ENCODE assay signal across 8 cellular contexts in genomic region chr11:64317325-64317960, GRCh38. TPM values are rescaled to one million over a fixed set of nuclear protein-coding genes. Genes with fewer than 3 reads are reported as not detected.
DNase-seq lines count a peak whose midpoint lies in the region; ATAC-seq and TF ChIP-seq lines count a peak whose summit lies in the region.

Gene TRMT112 (minus strand): TSS chr11:64317559. CDS start chr11:64317526, 33 bp downstream.

- peak within 1 kb of the TSS; percentile 93 to 97 for H3K27ac Mint-ChIP-seq in natural killer cell treated with Interleukin-12 subunit alpha and Interleukin-12 subunit beta and Interleukin-15 and Interleukin-18, amount 100 ng/mL, for 72 hours
- H3K27ac Mint-ChIP-seq in stimulated activated naive CD8-positive, alpha-beta T cell treated with anti-CD3 and anti-CD28 coated beads, Interleukin-15, Interleukin-2, amounts not matched to agents 100 ng/mL and 50 ng/mL, for 24 hours: peak within 1 kb of the TSS; percentile 99

- peaks cover 49% of the 10 kb centered on the region for H3K79me2 ChIP-seq in Loucy (ENCODE audit: insufficient read depth, low read length)

- H3K27me3 Mint-ChIP-seq in natural killer cell treated with Interleukin-12 subunit alpha and Interleukin-12 subunit beta and Interleukin-15 and Interleukin-18, amount 100 ng/mL, for 72 hours: no peaks in the 10 kb centered on the region
- no peaks in the 10 kb centered on the region for H3K27me3 Mint-ChIP-seq in stimulated activated naive CD8-positive, alpha-beta T cell treated with anti-CD3 and anti-CD28 coated beads, Interleukin-15, Interleukin-2, amounts not matched to agents 100 ng/mL and 50 ng/mL, for 24 hours

- peaks cover 49 to 51% of the 10 kb centered on the region in 2 donors for H3K4me1 Mint-ChIP-seq in natural killer cell treated with Interleukin-12 subunit alpha and Interleukin-12 subunit beta and Interleukin-15 and Interleukin-18, amount 100 ng/mL, for 72 hours (ENCODE audit: low read depth in 2 of 2)
- H3K4me1 Mint-ChIP-seq in stimulated activated naive CD8-positive, alpha-beta T cell treated with anti-CD3 and anti-CD28 coated beads, Interleukin-15, Interleukin-2, amounts not matched to agents 100 ng/mL and 50 ng/mL, for 24 hours (ENCODE audit: low read depth): peaks cover 45% of the 10 kb centered on the region

- H2AFZ ChIP-seq in Loucy (ENCODE audit: low read length): peak within 1 kb of the TSS; percentile 87

- H3K36me3 ChIP-seq in Loucy (ENCODE audit: insufficient read depth, low read length): peaks cover 7% of the 10 kb centered on the region; the same call in 1 of the 2 replicates

- no peak for TF ChIP-seq CTCF in Loucy (conservative IDR thresholded peaks at IDR 0.05; ENCODE audit: low read length)

- no peaks in the 10 kb centered on the region for H3K27me3 ChIP-seq in Loucy (ENCODE audit: insufficient read depth, low read length, poor library complexity, severe bottlenecking)

- ATAC-seq in natural killer cell treated with Interleukin-12 subunit alpha and Interleukin-12 subunit beta and Interleukin-15 and Interleukin-18, amount 100 ng/mL, for 72 hours: peak; percentile 80 to 87

- H3K9me2 ChIP-seq in Loucy (replicated peaks; ENCODE audit: low read depth, low read length): no peaks in the 10 kb centered on the region

- peak within 1 kb of the TSS; percentile 57 for H3K4me2 ChIP-seq in Loucy (ENCODE audit: low read depth, low read length, poor library complexity, severe bottlenecking)

- peak within 1 kb of the TSS; percentile 72 for H3K4me3 ChIP-seq in Loucy (ENCODE audit: low read length, poor library complexity, severe bottlenecking)

- peaks cover 10% of the 10 kb centered on the region for H4K20me1 ChIP-seq in Loucy (ENCODE audit: insufficient read depth, low read length, poor library complexity, severe bottlenecking)

- H3K9me3 ChIP-seq in Loucy (ENCODE audit: insufficient read depth, low read depth, low read length): no peaks in the 10 kb centered on the region

- H3K36me3 Mint-ChIP-seq in natural killer cell treated with Interleukin-12 subunit alpha and Interleukin-12 subunit beta and Interleukin-15 and Interleukin-18, amount 100 ng/mL, for 72 hours: no peaks in the 10 kb centered on the region
- H3K36me3 Mint-ChIP-seq in stimulated activated naive CD8-positive, alpha-beta T cell treated with anti-CD3 and anti-CD28 coated beads, Interleukin-15, Interleukin-2, amounts not matched to agents 100 ng/mL and 50 ng/mL, for 24 hours (ENCODE audit: low read depth): peaks cover 44% of the 10 kb centered on the region

- H3K9me3 Mint-ChIP-seq in natural killer cell treated with Interleukin-12 subunit alpha and Interleukin-12 subunit beta and Interleukin-15 and Interleukin-18, amount 100 ng/mL, for 72 hours: no peaks in the 10 kb centered on the region
- H3K9me3 Mint-ChIP-seq in stimulated activated naive CD8-positive, alpha-beta T cell treated with anti-CD3 and anti-CD28 coated beads, Interleukin-15, Interleukin-2, amounts not matched to agents 100 ng/mL and 50 ng/mL, for 24 hours: no peaks in the 10 kb centered on the region

- H3K4me1 ChIP-seq in Loucy (ENCODE audit: insufficient read depth, low read length, poor library complexity, severe bottlenecking): peaks cover 20% of the 10 kb centered on the region

- peaks cover 7% of the 10 kb centered on the region; the same call in 1 of the 2 replicates for H3F3A ChIP-seq in Loucy (ENCODE audit: low read depth)

- TF ChIP-seq POLR2A in Raji (IDR thresholded peaks at IDR 0.05; ENCODE audit: insufficient read depth, low read depth, low read length): peak; percentile 90

- DNase-seq in Daoy (ENCODE audit: low read depth): peak; percentile 98
- peak; percentile 81 for DNase-seq in GOT3 (lab: John Stamatoyannopoulos, UW)
- DNase-seq in activated T-helper 9 cell treated with anti-CD3 and anti-CD28 coated beads, Interleukin-2, amount 50 U/mL, for 16 hours (ENCODE audit: low read depth): peak; percentile 92
- DNase-seq in fibroblast of peridontal ligament (ENCODE audit: extremely low read depth): peak; percentile 92
- peak; percentile 97 for DNase-seq in natural killer cell treated with Interleukin-12 subunit alpha and Interleukin-12 subunit beta and Interleukin-15 and Interleukin-18, amount 100 ng/mL, for 72 hours (ENCODE audit: low spot score)

- H3K9ac ChIP-seq in Loucy (ENCODE audit: low read depth, low read length, poor library complexity, severe bottlenecking): peak within 1 kb of the TSS; percentile 77

- peak within 1 kb of the TSS; percentile 89 for H3K4me3 Mint-ChIP-seq in natural killer cell treated with Interleukin-12 subunit alpha and Interleukin-12 subunit beta and Interleukin-15 and Interleukin-18, amount 100 ng/mL, for 72 hours
- peak within 1 kb of the TSS; percentile 98 for H3K4me3 Mint-ChIP-seq in stimulated activated naive CD8-positive, alpha-beta T cell treated with anti-CD3 and anti-CD28 coated beads, Interleukin-15, Interleukin-2, amounts not matched to agents 100 ng/mL and 50 ng/mL, for 24 hours

RNA-seq across cellular contexts. Expression of gene TRMT112, which starts in this region (rescaled TPM):
- 565 and 690 TPM in 2 replicates for total RNA-seq in Daoy (2014; rRNA removed; shearing (Covaris generic))
- 100 to 1,000 TPM; 171 to 203 TPM for total RNA-seq in natural killer cell treated with Interleukin-12 subunit alpha and Interleukin-12 subunit beta and Interleukin-15 and Interleukin-18, amount 100 ng/mL, for 72 hours

Comparison
In these comparisons a context has a peak if more than half of its experiments do, and no peak if none do; other contexts are left out.
1. Peak in every context shown above with its lines: DNase-seq, ATAC-seq and H3K4me3 ChIP-seq.